ENCODE assay signal across 18 cellular contexts in genomic region chr10:89088901-89089300, GRCh38.
DNase-seq lines count a peak whose midpoint lies in the region; ATAC-seq, FAIRE-seq and TF ChIP-seq lines count a peak whose summit lies in the region.
"Had no signal": no experiment of that assay in that cellular context is flagged by ENCODE, and none has a peak within 500 bp of the region (broad histone marks: within the 10 kb centered on the region; RNA-seq: fewer than 3 reads in every experiment).

No MANE protein-coding gene starts in this region.

- no peaks in the 10 kb centered on the region for H3K36me3 ChIP-seq in PC-3 (ENCODE audit: low read depth, low read length)
- no peaks in the 10 kb centered on the region for H3K36me3 ChIP-seq in small intestine (ENCODE audit: control insufficient read depth in 2 of 2, insufficient read depth in 2 of 2, low read length in 2 of 2)

- H4K20me1 ChIP-seq in PC-3 (ENCODE audit: low read length): no peaks in the 10 kb centered on the region

- no peaks in the 10 kb centered on the region for H3K79me2 ChIP-seq in PC-3 (ENCODE audit: low read length)

- H3K9ac ChIP-seq in PC-3 (ENCODE audit: low read length): no peak overlapping the region

- no peaks in the 10 kb centered on the region for H3F3A ChIP-seq in PC-3 (ENCODE audit: low read length, unreplicated experiment)

- ATAC-seq in PC-3: peak; percentile 50; the same call in 1 of the 2 replicates
- ATAC-seq in GM18511 (IDR thresholded peaks at IDR 0.05; ENCODE audit: unreplicated experiment): no peak
- ATAC-seq: GM23338, HCT116, K562 had no signal

- TF ChIP-seq CTCF in AG04450 (IDR thresholded peaks at IDR 0.05; ENCODE audit: low read depth, low read length) (no peak), PC-3 (conservative IDR thresholded peaks at IDR 0.05; ENCODE audit: low read depth, low read length) (no peak)

- peak; percentile 57 for FAIRE-seq in small intestine (lab: Jason Lieb, UNC)
- FAIRE-seq: G401.6, GM12891, H54, K562 had no signal

- H2AFZ ChIP-seq in PC-3 (ENCODE audit: low read length): no peak overlapping the region
- H2AFZ ChIP-seq: GM23338 had no signal

- H3K4me1 ChIP-seq in PC-3 (ENCODE audit: insufficient read depth, low read length) (no peaks in the 10 kb centered on the region), small intestine (ENCODE audit: control insufficient read depth in 2 of 2, insufficient read depth in 1 of 2, low read depth in 1 of 2, low read length in 1 of 2) (peaks cover 0 to 2% of the 10 kb centered on the region in 2 donors)

- H3K4me3 ChIP-seq in AG04450 (ENCODE audit: low read depth, low read length) (no peak overlapping the region), PC-3 (ENCODE audit: low read length) (no peak overlapping the region), small intestine (ENCODE audit: low read depth in 1 of 2, low read length in 2 of 2) (no peak overlapping the region)
- H3K4me3 ChIP-seq: GM23338, K562 had no signal

- H3K4me2 ChIP-seq in PC-3 (ENCODE audit: low read length): no peak overlapping the region
- H3K4me2 ChIP-seq: GM23338 had no signal

- 61 to 66% (median 65%) methylated on average over 2 of the region's 2 CpGs for WGBS in small intestine, 3 donors

- no peak overlapping the region for H3K27ac ChIP-seq in AG04450 (ENCODE audit: low read depth, low read length)
- no peak overlapping the region for H3K27ac ChIP-seq in PC-3 (ENCODE audit: low read length)
- H3K27ac ChIP-seq in small intestine (ENCODE audit: low read depth in 1 of 2, low read length in 1 of 2): no peak overlapping the region
- H3K27ac ChIP-seq: C4-2B, HL-60 had no signal

- no peaks in the 10 kb centered on the region for H3K9me2 ChIP-seq in PC-3 (replicated peaks; ENCODE audit: low read length)

- intact Hi-C loops in PC-3 (cut with micrococcal nuclease): no loop called here

- no peaks in the 10 kb centered on the region for H3K27me3 ChIP-seq in AG04450 (ENCODE audit: control insufficient read depth, insufficient read depth, low read length)
- H3K27me3 ChIP-seq in PC-3 (ENCODE audit: low read length): no peaks in the 10 kb centered on the region
- no peaks in the 10 kb centered on the region for H3K27me3 ChIP-seq in small intestine (ENCODE audit: control insufficient read depth in 2 of 2, insufficient read depth in 2 of 2, low read length in 2 of 2)

- DNase-seq in AG04450 (ENCODE audit: low read depth, low spot score) (peak; percentile 43), ELR (ENCODE audit: low read depth) (peak; percentile 29), PC-3 (no peak), small intestine (no peak), MV-4-11 (lab: John Stamatoyannopoulos, UW) (no peak)
- DNase-seq: CD4-positive, alpha-beta memory T cell; DMS153; DND-41; EL had no signal

- POLR2A ChIA-PET in AG04450 (lab: Yijun Ruan, JAX) (interaction anchor here (1.2 kb wide), 1 partner anchor 13 kb away, joined by 10 read pairs; no protein-coding TSS in a partner anchor), PC-3 (lab: Charles Lee; ENCODE audit: unreplicated experiment) (no interaction called here)

- H3K9me3 ChIP-seq in AG04450 (ENCODE audit: control insufficient read depth, insufficient read depth, low read length) (no peaks in the 10 kb centered on the region), PC-3 (ENCODE audit: low read length) (no peaks in the 10 kb centered on the region), small intestine (ENCODE audit: control insufficient read depth, low read depth) (no peaks in the 10 kb centered on the region)

- BruUV-seq in PC-3 (replicated peaks; lab: Mats Ljungman, UMichigan): no TSS peak

- CTCF ChIA-PET in AG04450 (lab: Charles Lee): interaction anchor here (0.8 kb wide), 1 partner anchor 129 kb away, joined by 4 read pairs; no protein-coding TSS in a partner anchor
- CTCF ChIA-PET in PC-3 (lab: Charles Lee): no interaction called here

Comparison
In these comparisons a context has a peak if more than half of its experiments do, and no peak if none do; other contexts are left out.
1. DNase-seq: peak in AG04450 (single experiment) and ELR (single experiment); none in PC-3 (single experiment), small intestine (single experiment) and MV-4-11 (single experiment).